8 cellular contexts compared by ENCODE assay signal in genomic region chr18:74116628-74117554, GRCh38. TPM values are rescaled to one million over a fixed set of nuclear protein-coding genes. Genes with fewer than 3 reads are reported as not detected.
DNase-seq lines count a peak whose midpoint lies in the region; ATAC-seq, FAIRE-seq and TF ChIP-seq lines count a peak whose summit lies in the region.

No MANE protein-coding gene starts in this region.

- peak in 2 of 3 experiments; percentile 25 to 35 for TF ChIP-seq CTCF in ascending aorta (IDR thresholded peaks at IDR 0.05)
- TF ChIP-seq CTCF in keratinocyte (optimal IDR thresholded peaks at IDR 0.05 in 1 of 3, IDR thresholded peaks at IDR 0.05 in 1 of 3, conservative IDR thresholded peaks at IDR 0.05 in 1 of 3; ENCODE audit: extremely low read depth in 1 of 3, insufficient read depth in 2 of 3, low read length in 3 of 3): peak; percentile 17 to 67 (median 59)

- no peak overlapping the region for H3K4me3 ChIP-seq in MG63
- H3K4me3 ChIP-seq in ascending aorta: no peak overlapping the region
- no peak overlapping the region for H3K4me3 ChIP-seq in keratinocyte (ENCODE audit: control insufficient read depth in 2 of 3, extremely low read depth in 1 of 3, insufficient read depth in 2 of 3, low read depth in 1 of 3, low read length in 3 of 3)

- no peaks in the 10 kb centered on the region for H3K4me1 ChIP-seq in ascending aorta
- H3K4me1 ChIP-seq in keratinocyte (ENCODE audit: control insufficient read depth, extremely low read depth, insufficient read depth, low read length): no peaks in the 10 kb centered on the region

- H3K9me3 ChIP-seq in MG63 (peaks cover 8% of the 10 kb centered on the region; the same call in 1 of the 2 replicates), ascending aorta (peaks cover 0 to 5% of the 10 kb centered on the region in 2 donors), keratinocyte (ENCODE audit: control insufficient read depth, low read depth, low read length) (no peaks in the 10 kb centered on the region)

- H3K9me1 ChIP-seq in keratinocyte (ENCODE audit: control insufficient read depth, extremely low read depth, insufficient read depth, low read length): no peaks in the 10 kb centered on the region

- dilution Hi-C loops in keratinocyte (cut with MboI; ENCODE audit: extremely low pct_ligation_motif_present, low sequenced_read_pairs): no loop called here

- no peaks in the 10 kb centered on the region for H3K79me2 ChIP-seq in keratinocyte (ENCODE audit: control insufficient read depth, insufficient read depth, low read length)

- peak; percentile 7 for DNase-seq in A172 (ENCODE audit: low spot score)
- peak; percentile 27 for DNase-seq in Daoy (ENCODE audit: low read depth)
- DNase-seq in MG63: peak; percentile 11
- no peak for DNase-seq in ascending aorta (ENCODE audit: low spot score in 2 of 2)
- no peak for DNase-seq in keratinocyte (ENCODE audit: low read depth, low spot score)

- intact Hi-C loops in ascending aorta (cut with DNase I): no loop called here

- no peak overlapping the region for H3K9ac ChIP-seq in keratinocyte (ENCODE audit: control insufficient read depth, extremely low read depth, insufficient read depth, low read length)

- no peak for FAIRE-seq in keratinocyte (lab: Jason Lieb, UNC)

- H3K27ac ChIP-seq in ascending aorta (no peak overlapping the region), keratinocyte (ENCODE audit: control insufficient read depth, insufficient read depth, low read length) (no peak overlapping the region)

- no peaks in the 10 kb centered on the region for H3K36me3 ChIP-seq in MG63
- H3K36me3 ChIP-seq in ascending aorta: no peaks in the 10 kb centered on the region
- H3K36me3 ChIP-seq in keratinocyte (ENCODE audit: control insufficient read depth in 2 of 2, extremely low read depth in 1 of 2, insufficient read depth in 2 of 2, low read length in 2 of 2): no peaks in the 10 kb centered on the region

- H3K4me2 ChIP-seq in keratinocyte (ENCODE audit: control insufficient read depth, extremely low read depth, insufficient read depth, low read depth, low read length): no peak overlapping the region

- H2AFZ ChIP-seq in keratinocyte (ENCODE audit: control insufficient read depth, low read length): peak overlapping the region; percentile 32

- no peaks in the 10 kb centered on the region for H3K27me3 ChIP-seq in MG63
- H3K27me3 ChIP-seq in ascending aorta: no peaks in the 10 kb centered on the region
- H3K27me3 ChIP-seq in keratinocyte (ENCODE audit: control insufficient read depth, extremely low read depth, insufficient read depth, low read length): no peaks in the 10 kb centered on the region

- ATAC-seq in HG02970 (IDR thresholded peaks at IDR 0.05; ENCODE audit: low FRiP score, unreplicated experiment) (no peak), GM18870 (IDR thresholded peaks at IDR 0.05; ENCODE audit: unreplicated experiment) (no peak), GM21619 (IDR thresholded peaks at IDR 0.05; ENCODE audit: unreplicated experiment) (no peak)

- no peaks in the 10 kb centered on the region for H4K20me1 ChIP-seq in keratinocyte (ENCODE audit: control insufficient read depth, extremely low read depth, insufficient read depth, low read length)

RNA-seq across cellular contexts. Expression of gene FBXO15, which starts 30.7 kb away (rescaled TPM):
- 0.31 and 0.74 TPM in 2 replicates for total RNA-seq in A172 (2014; rRNA removed; shearing (Covaris generic))
- total RNA-seq in Daoy (2014; rRNA removed; shearing (Covaris generic)): 0.63 and 0.91 TPM in 2 replicates
- 1.1 TPM in 1 of 2 replicates, not detected in the other for total RNA-seq in MG63 (2014; rRNA removed; shearing (Covaris generic); ENCODE audit: low replicate concordance)
- not detected for total RNA-seq in ascending aorta
- polyA plus RNA-seq in keratinocyte: 0.11 to 0.61 TPM (median 0.26 TPM) in 3 replicates
- 0.72 TPM for polyA plus RNA-seq in keratinocyte (2011; ENCODE audit: low read depth)
- polyA plus RNA-seq in keratinocyte (2011; cell fraction: cytosol; rRNA removed): 0.21 TPM in 2 replicates
- polyA plus RNA-seq in keratinocyte (2011; cell fraction: nucleus; rRNA removed): 0.39 and 0.90 TPM in 2 replicates
- polyA plus RNA-seq in keratinocyte (2012; ENCODE audit: low replicate concordance): 0.24 and 0.54 TPM in 2 replicates
- polyA minus RNA-seq in keratinocyte: 0.40 TPM in 1 of 3 replicates, not detected in the others
- polyA minus RNA-seq in keratinocyte (2011; cell fraction: cytosol; rRNA and poly(A)+ RNA removed): not detected
- not detected in 2 replicates for polyA minus RNA-seq in keratinocyte (2011; cell fraction: nucleus; rRNA and poly(A)+ RNA removed)

RNA-seq across cellular contexts. Expression of gene TIMM21, which starts 31.4 kb away (rescaled TPM):
- total RNA-seq in A172 (2014; rRNA removed; shearing (Covaris generic)): 39.6 and 39.7 TPM in 2 replicates
- 40.9 and 57.9 TPM in 2 replicates for total RNA-seq in Daoy (2014; rRNA removed; shearing (Covaris generic))
- total RNA-seq in MG63 (2014; rRNA removed; shearing (Covaris generic); ENCODE audit: low replicate concordance): 15.6 and 36.8 TPM in 2 replicates
- total RNA-seq in ascending aorta: 27.2 TPM
- 42.5 to 76.0 TPM (median 58.0 TPM) in 3 replicates for polyA plus RNA-seq in keratinocyte
- 122 TPM for polyA plus RNA-seq in keratinocyte (2011; ENCODE audit: low read depth)
- polyA plus RNA-seq in keratinocyte (2011; cell fraction: cytosol; rRNA removed): 46.1 and 54.5 TPM in 2 replicates
- 45.5 and 58.7 TPM in 2 replicates for polyA plus RNA-seq in keratinocyte (2011; cell fraction: nucleus; rRNA removed)
- polyA plus RNA-seq in keratinocyte (2012; ENCODE audit: low replicate concordance): 31.5 and 52.6 TPM in 2 replicates
- 20.5 to 31.8 TPM (median 22.3 TPM) in 3 replicates for polyA minus RNA-seq in keratinocyte
- polyA minus RNA-seq in keratinocyte (2011; cell fraction: cytosol; rRNA and poly(A)+ RNA removed): 14.0 TPM
- polyA minus RNA-seq in keratinocyte (2011; cell fraction: nucleus; rRNA and poly(A)+ RNA removed): 8.7 and 13.0 TPM in 2 replicates

Comparison
In these comparisons a context has a peak if more than half of its experiments do, and no peak if none do; other contexts are left out.
1. DNase-seq: peak in A172 (single experiment), Daoy (single experiment) and MG63 (single experiment); none in ascending aorta (0 of 2) and keratinocyte (single experiment).